In genomic region chrX:27251369-27251768, GRCh38 we compare ENCODE assay signal across 24 cellular contexts.
"Had no signal": no experiment of that assay in that cellular context is flagged by ENCODE, and none has a peak within 500 bp of the region (broad histone marks: within the 10 kb centered on the region; RNA-seq: fewer than 3 reads in every experiment).

No MANE protein-coding gene starts in this region.

- H3K4me3 ChIP-seq: dorsolateral prefrontal cortex, gastrocnemius medialis, heart right ventricle, left ventricle myocardium inferior, lower lobe of right lung, prostate gland, spleen, tibial artery, upper lobe of left lung, uterus had no signal

- H3K36me3 ChIP-seq: gastrocnemius medialis, heart right ventricle, left ventricle myocardium inferior, lower lobe of right lung, prostate gland, spleen, tibial artery, upper lobe of left lung, uterus had no signal

- H3K4me1 ChIP-seq: gastrocnemius medialis, heart right ventricle, left ventricle myocardium inferior, lower lobe of right lung, parathyroid adenoma, prostate gland, spleen, tibial artery, upper lobe of left lung, uterus had no signal

- H3K27me3 ChIP-seq: heart right ventricle, spleen, tibial artery, upper lobe of left lung, uterus had no signal

- ATAC-seq: esophagus mucosa; gastrocnemius medialis; heart right ventricle; left cardiac atrium; lower lobe of right lung; naive thymus-derived CD4-positive, alpha-beta T cell; sciatic nerve; stimulated activated memory B cell treated with anti-CD40 and anti-IgM and Interleukin-4, amounts not matched to agents 10 μg/mL and 1 μg/mL and 100 μg/mL, for 72 hours had no signal

- H3K27ac ChIP-seq: dorsolateral prefrontal cortex, gastrocnemius medialis, heart right ventricle, left ventricle myocardium inferior, lower lobe of right lung, parathyroid adenoma, prostate gland, spleen, tibial artery, upper lobe of left lung, uterus had no signal

- H3K9me3 ChIP-seq: gastrocnemius medialis, heart right ventricle, left ventricle myocardium inferior, lower lobe of right lung, prostate gland, tibial artery, upper lobe of left lung, uterus had no signal

- H2AFZ ChIP-seq: parathyroid adenoma had no signal

- H3K9ac ChIP-seq: parathyroid adenoma had no signal

- H3K79me2 ChIP-seq: parathyroid adenoma had no signal

- DNase-seq: cortex of kidney; dorsolateral prefrontal cortex; effector CD8-positive, alpha-beta T cell; gastrocnemius medialis; heart right ventricle; hypothalamus; kidney; left cardiac atrium; left ventricle myocardium inferior; lower lobe of right lung; naive thymus-derived CD4-positive, alpha-beta T cell; nephron progenitor cell; spleen; stimulated activated CD4-positive, alpha-beta T cell treated with anti-CD3 and anti-CD28 coated beads, Interleukin-15, amount 100 ng/mL, for 24 hours; stimulated activated CD4-positive, alpha-beta T cell treated with anti-CD3 and anti-CD28 coated beads, Interleukin-1b, Interleukin-23, amount 100 ng/mL, for 48 hours; stimulated activated CD4-positive, alpha-beta T cell treated with anti-CD3 and anti-CD28 coated beads, Interleukin-4, amount 100 ng/mL, for 24 hours; tibial artery; upper lobe of left lung; uterus had no signal
